8 cellular contexts compared by ENCODE assay signal in genomic region chr6:33702345-33702977, GRCh38.
DNase-seq lines count a peak whose midpoint lies in the region; ATAC-seq and TF ChIP-seq lines count a peak whose summit lies in the region.

No MANE protein-coding gene starts in this region.

- peak; percentile 67 for TF ChIP-seq CTCF in GM12864 (IDR thresholded peaks at IDR 0.05; ENCODE audit: low read depth, low read length, missing control alignments)
- TF ChIP-seq CTCF in OCI-LY1 (IDR thresholded peaks at IDR 0.05; ENCODE audit: low read length) = peak; percentile 59
- peak; percentile 83 for TF ChIP-seq CTCF in choroid plexus epithelial cell (conservative IDR thresholded peaks at IDR 0.05; ENCODE audit: low read depth, low read length)

- no peaks in the 10 kb centered on the region for H4K20me1 ChIP-seq in OCI-LY1 (ENCODE audit: insufficient read depth, low read length)

- no peak overlapping the region for H3K4me2 ChIP-seq in OCI-LY1 (ENCODE audit: low read length)

- H3K9ac ChIP-seq in OCI-LY1 (ENCODE audit: low read length) = no peak overlapping the region

- H3K27ac ChIP-seq in OCI-LY1 (ENCODE audit: low read depth, low read length, poor library complexity, severe bottlenecking) = no peak overlapping the region

- H3K9me3 ChIP-seq in OCI-LY1 (ENCODE audit: low read length) = no peaks in the 10 kb centered on the region

- H3F3A ChIP-seq in OCI-LY1 (ENCODE audit: insufficient read depth, low read length) = peaks cover 3% of the 10 kb centered on the region; the same call in 1 of the 2 replicates

- no peak overlapping the region for H3K4me3 ChIP-seq in GM12864 (ENCODE audit: low read depth, low read length)
- no peak overlapping the region for H3K4me3 ChIP-seq in OCI-LY1 (ENCODE audit: low read depth, low read length, poor library complexity, severe bottlenecking)
- no peak overlapping the region for H3K4me3 ChIP-seq in choroid plexus epithelial cell (ENCODE audit: low read depth, low read length)

- no peak for ATAC-seq in GM21737 (IDR thresholded peaks at IDR 0.05; ENCODE audit: unreplicated experiment)

- no peaks in the 10 kb centered on the region for H3K79me2 ChIP-seq in OCI-LY1 (ENCODE audit: insufficient read depth, low read length)

- peaks cover 59% of the 10 kb centered on the region for H3K4me1 ChIP-seq in OCI-LY1 (ENCODE audit: insufficient read depth, low read length, severe bottlenecking)

- no peak overlapping the region for H2AFZ ChIP-seq in OCI-LY1 (ENCODE audit: low read length)

- no peaks in the 10 kb centered on the region for H3K27me3 ChIP-seq in OCI-LY1 (ENCODE audit: insufficient read depth, low read length)

- peak; percentile 41 to 64 for DNase-seq in AML-193 (lab: John Stamatoyannopoulos, UW)
- no peak for DNase-seq in GM12864 (ENCODE audit: low read depth)
- peak; percentile 81 for DNase-seq in choroid plexus epithelial cell (ENCODE audit: low read depth)
- DNase-seq in medulla oblongata (ENCODE audit: extremely low spot score) = peak; percentile 76
- DNase-seq in retina = no peak
- DNase-seq in activated gamma-delta T cell treated with Interleukin-2 at 50 U/mL for 16 hours = no peak

- peaks cover 46% of the 10 kb centered on the region for H3K36me3 ChIP-seq in OCI-LY1 (ENCODE audit: insufficient read depth, low read length)

- H3K9me2 ChIP-seq in OCI-LY1 (ENCODE audit: low read depth, low read length) = no peaks in the 10 kb centered on the region

Comparison
In these comparisons a context has a peak if more than half of its experiments do, and no peak if none do; other contexts are left out.
1. DNase-seq: peak in AML-193 (2 of 2), choroid plexus epithelial cell (single experiment) and medulla oblongata (single experiment); none in GM12864 (single experiment), retina (single experiment) and activated gamma-delta T cell treated with Interleukin-2 at 50 U/mL for 16 hours (single experiment).
2. Peak in every context shown above with its lines, with median percentiles within 50 percentile points of each other: CTCF ChIP-seq.